12 cellular contexts compared by ENCODE assay signal in the genomic region with DNA sequence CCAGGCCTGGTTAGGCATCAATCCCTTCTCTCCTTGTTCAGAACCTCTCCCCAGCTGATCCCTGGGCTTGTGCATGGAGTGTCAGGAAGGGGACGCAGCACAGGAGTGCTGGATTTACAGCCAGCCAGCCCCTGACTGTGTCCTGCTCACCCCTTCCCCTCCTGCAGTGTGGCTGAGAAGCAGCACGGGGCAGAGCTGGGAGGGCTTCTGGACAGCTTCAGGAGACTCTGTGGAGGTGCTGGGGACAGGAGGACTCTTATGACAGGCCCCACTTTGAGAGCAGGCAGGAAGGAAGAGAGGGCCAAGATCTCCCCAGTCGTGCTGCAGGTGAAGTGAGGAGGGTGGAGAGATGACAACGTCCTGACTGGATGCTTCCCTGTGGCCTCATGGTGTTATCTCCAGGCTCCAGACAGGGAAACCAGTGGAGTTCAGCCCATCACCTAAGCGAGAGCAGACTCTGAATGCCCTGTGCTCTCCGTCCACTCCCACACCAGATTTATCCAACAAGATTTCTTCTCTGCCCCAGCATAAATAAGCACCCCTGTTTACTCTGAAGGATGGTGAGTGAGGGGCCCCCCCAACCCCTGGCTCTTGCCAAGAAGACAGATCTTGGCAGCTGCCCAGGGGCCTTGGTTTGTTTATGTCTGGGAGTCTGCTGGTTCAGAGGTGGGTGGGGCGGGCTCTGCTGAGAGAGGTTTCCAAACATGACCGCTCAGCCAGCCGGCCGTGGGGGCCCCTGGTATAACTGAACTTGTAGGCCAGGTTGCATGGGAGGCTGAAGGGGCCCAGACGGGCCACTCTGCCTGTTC. TPM values are rescaled to one million over a fixed set of nuclear protein-coding genes. Genes with fewer than 3 reads are reported as not detected.
A peak's percentile ranks its signal among the peaks of the same experiment; 100 is the strongest.
DNase-seq lines count a peak whose midpoint lies in the region; ATAC-seq and TF ChIP-seq lines count a peak whose summit lies in the region.
"Had no signal": no experiment of that assay in that cellular context is flagged by ENCODE, and none has a peak within 500 bp of the region (broad histone marks: within the 10 kb centered on the region; RNA-seq: fewer than 3 reads in every experiment).

No MANE protein-coding gene starts in this region.

- H3K9me3 Mint-ChIP-seq in natural killer cell treated with Interleukin-12 subunit alpha and Interleukin-12 subunit beta and Interleukin-15 and Interleukin-18, amount 100 ng/mL, for 72 hours = no peaks in the 10 kb centered on the region
- H3K9me3 Mint-ChIP-seq in natural killer cell (no peaks in the 10 kb centered on the region), nephron progenitor cell (no peaks in the 10 kb centered on the region)
- no peaks in the 10 kb centered on the region for H3K9me3 Mint-ChIP-seq in activated T-helper 2 cell treated with anti-CD3 and anti-CD28 coated beads, Interferon-gamma antibody, Interleukin-2, Interleukin-4, amounts not matched to agents 10 μg/mL and 5 μg/mL and 100 μg/mL, durations not matched to agents 14 hours and 24 hours and 36 hours
- H3K9me3 Mint-ChIP-seq in CD4-positive, alpha-beta memory T cell = no peaks in the 10 kb centered on the region
- H3K9me3 Mint-ChIP-seq: stimulated activated naive CD8-positive, alpha-beta T cell treated with anti-CD3 and anti-CD28 coated beads, Interleukin-15, Interleukin-2, amounts not matched to agents 100 ng/mL and 50 ng/mL, for 24 hours had no signal

- no peaks in the 10 kb centered on the region for H3K36me3 ChIP-seq in esophagus muscularis mucosa
- H3K36me3 ChIP-seq in CD4-positive, alpha-beta memory T cell (ENCODE audit: insufficient read depth, low read length) = no peaks in the 10 kb centered on the region

- TF ChIP-seq CTCF in natural killer cell (IDR thresholded peaks at IDR 0.05) = no peak
- no peak for TF ChIP-seq CTCF in esophagus muscularis mucosa (IDR thresholded peaks at IDR 0.05)
- no peak for TF ChIP-seq CTCF in nephron progenitor cell (IDR thresholded peaks at IDR 0.05)

- ATAC-seq in natural killer cell treated with Interleukin-12 subunit alpha and Interleukin-12 subunit beta and Interleukin-15 and Interleukin-18, amount 100 ng/mL, for 72 hours = peak in 1 of 2 donors; percentile 19
- no peak for ATAC-seq in natural killer cell

- no peaks in the 10 kb centered on the region for H3K36me3 Mint-ChIP-seq in natural killer cell treated with Interleukin-12 subunit alpha and Interleukin-12 subunit beta and Interleukin-15 and Interleukin-18, amount 100 ng/mL, for 72 hours
- no peaks in the 10 kb centered on the region for H3K36me3 Mint-ChIP-seq in natural killer cell
- no peaks in the 10 kb centered on the region for H3K36me3 Mint-ChIP-seq in nephron progenitor cell (ENCODE audit: low read depth)
- H3K36me3 Mint-ChIP-seq in activated T-helper 2 cell treated with anti-CD3 and anti-CD28 coated beads, Interferon-gamma antibody, Interleukin-2, Interleukin-4, amounts not matched to agents 10 μg/mL and 5 μg/mL and 100 μg/mL, durations not matched to agents 14 hours and 24 hours and 36 hours (ENCODE audit: low read depth) = no peaks in the 10 kb centered on the region
- H3K36me3 Mint-ChIP-seq in CD4-positive, alpha-beta memory T cell = no peaks in the 10 kb centered on the region

- no peaks in the 10 kb centered on the region for H3K27me3 ChIP-seq in esophagus muscularis mucosa
- H3K27me3 ChIP-seq in CD4-positive, alpha-beta memory T cell (ENCODE audit: insufficient read depth, low read length) = no peaks in the 10 kb centered on the region

- TF ChIP-seq POLR2A in esophagus muscularis mucosa (IDR thresholded peaks at IDR 0.05; ENCODE audit: low read depth) = no peak

- H3K4me1 Mint-ChIP-seq in natural killer cell treated with Interleukin-12 subunit alpha and Interleukin-12 subunit beta and Interleukin-15 and Interleukin-18, amount 100 ng/mL, for 72 hours (ENCODE audit: low read depth in 2 of 2) = peaks cover 0 to 8% of the 10 kb centered on the region in 2 donors
- H3K4me1 Mint-ChIP-seq in natural killer cell = no peaks in the 10 kb centered on the region
- H3K4me1 Mint-ChIP-seq in nephron progenitor cell = peaks cover 62% of the 10 kb centered on the region
- H3K4me1 Mint-ChIP-seq in activated T-helper 2 cell treated with anti-CD3 and anti-CD28 coated beads, Interferon-gamma antibody, Interleukin-2, Interleukin-4, amounts not matched to agents 10 μg/mL and 5 μg/mL and 100 μg/mL, durations not matched to agents 14 hours and 24 hours and 36 hours (ENCODE audit: low read depth) = peaks cover 18% of the 10 kb centered on the region
- H3K4me1 Mint-ChIP-seq in CD4-positive, alpha-beta memory T cell = no peaks in the 10 kb centered on the region
- H3K4me1 Mint-ChIP-seq: B cell had no signal

- no peak overlapping the region for H3K4me3 ChIP-seq in esophagus muscularis mucosa
- no peak overlapping the region for H3K4me3 ChIP-seq in CD4-positive, alpha-beta memory T cell (ENCODE audit: low read length in 2 of 2)

- intact Hi-C loops in natural killer cell (cut with micrococcal nuclease) (loop anchor here (10.0 kb wide), 1 partner anchor 184 kb away; no protein-coding TSS in a partner anchor), esophagus muscularis mucosa (cut with DNase I) (no loop called here)
- intact Hi-C loops in activated T-helper 2 cell treated with anti-CD3 and anti-CD28 coated beads, Interferon-gamma antibody, Interleukin-2, Interleukin-4, amounts not matched to agents 10 μg/mL and 5 μg/mL and 100 μg/mL, durations not matched to agents 14 hours and 24 hours and 36 hours (cut with micrococcal nuclease) = no loop called here
- intact Hi-C loops in CD4-positive, alpha-beta memory T cell (cut with micrococcal nuclease) = no loop called here

- no peaks in the 10 kb centered on the region for H3K9me3 ChIP-seq in esophagus muscularis mucosa
- H3K9me3 ChIP-seq in CD4-positive, alpha-beta memory T cell (ENCODE audit: control insufficient read depth in 1 of 2, low read length in 2 of 2) = no peaks in the 10 kb centered on the region

- peak; percentile 54 for DNase-seq in natural killer cell treated with Interleukin-12 subunit alpha and Interleukin-12 subunit beta and Interleukin-15 and Interleukin-18, amount 100 ng/mL, for 72 hours (ENCODE audit: low spot score)
- no peak for DNase-seq in natural killer cell
- no peak for DNase-seq in esophagus muscularis mucosa (ENCODE audit: extremely low spot score)
- no peak for DNase-seq in nephron progenitor cell
- no peak for DNase-seq in activated T-helper 2 cell treated with anti-CD3 and anti-CD28 coated beads, Interferon-gamma antibody, Interleukin-2, Interleukin-4, amounts not matched to agents 10 μg/mL and 5 μg/mL and 100 μg/mL, durations not matched to agents 14 hours and 24 hours and 36 hours (ENCODE audit: low spot score)
- no peak for DNase-seq in activated CD8-positive, alpha-beta memory T cell treated with anti-CD3 and anti-CD28 coated beads, Interleukin-2, amount 50 U/mL, for 4 hours
- no peak for DNase-seq in activated gamma-delta T cell treated with Interleukin-2 at 50 U/mL for 16 hours
- no peak for DNase-seq in CD4-positive, alpha-beta memory T cell
- DNase-seq: SIG-M5 had no signal

- H3K27ac Mint-ChIP-seq in natural killer cell treated with Interleukin-12 subunit alpha and Interleukin-12 subunit beta and Interleukin-15 and Interleukin-18, amount 100 ng/mL, for 72 hours = no peak overlapping the region
- H3K27ac Mint-ChIP-seq in natural killer cell (no peak overlapping the region), nephron progenitor cell (peak overlapping the region; percentile 50)
- H3K27ac Mint-ChIP-seq in activated T-helper 2 cell treated with anti-CD3 and anti-CD28 coated beads, Interferon-gamma antibody, Interleukin-2, Interleukin-4, amounts not matched to agents 10 μg/mL and 5 μg/mL and 100 μg/mL, durations not matched to agents 14 hours and 24 hours and 36 hours = no peak overlapping the region
- peak overlapping the region in 2 of 7 donors; percentile 22 to 25 for H3K27ac Mint-ChIP-seq in CD4-positive, alpha-beta memory T cell
- H3K27ac Mint-ChIP-seq: B cell; stimulated activated naive CD8-positive, alpha-beta T cell treated with anti-CD3 and anti-CD28 coated beads, Interleukin-15, Interleukin-2, amounts not matched to agents 100 ng/mL and 50 ng/mL, for 24 hours had no signal

- peaks cover 28 to 62% (median 61%) of the 10 kb centered on the region in 4 donors for H3K4me1 ChIP-seq in esophagus muscularis mucosa
- no peaks in the 10 kb centered on the region for H3K4me1 ChIP-seq in CD4-positive, alpha-beta memory T cell (ENCODE audit: insufficient read depth, low read length)

- CTCF ChIA-PET in CD4-positive, alpha-beta memory T cell (lab: Charles Lee; ENCODE audit: partially characterized antibody) = no interaction called here

- 64% methylated on average over 4 of the region's 11 CpGs for WGBS in esophagus muscularis mucosa

- POLR2A ChIA-PET in CD4-positive, alpha-beta memory T cell (lab: Charles Lee; ENCODE audit: partially characterized antibody) = no interaction called here

- no peak overlapping the region for H3K4me3 Mint-ChIP-seq in natural killer cell treated with Interleukin-12 subunit alpha and Interleukin-12 subunit beta and Interleukin-15 and Interleukin-18, amount 100 ng/mL, for 72 hours
- H3K4me3 Mint-ChIP-seq in natural killer cell (no peak overlapping the region), nephron progenitor cell (no peak overlapping the region)
- no peak overlapping the region for H3K4me3 Mint-ChIP-seq in activated T-helper 2 cell treated with anti-CD3 and anti-CD28 coated beads, Interferon-gamma antibody, Interleukin-2, Interleukin-4, amounts not matched to agents 10 μg/mL and 5 μg/mL and 100 μg/mL, durations not matched to agents 14 hours and 24 hours and 36 hours (ENCODE audit: low read depth)
- no peak overlapping the region for H3K4me3 Mint-ChIP-seq in CD4-positive, alpha-beta memory T cell
- H3K4me3 Mint-ChIP-seq: B cell; stimulated activated naive CD8-positive, alpha-beta T cell treated with anti-CD3 and anti-CD28 coated beads, Interleukin-15, Interleukin-2, amounts not matched to agents 100 ng/mL and 50 ng/mL, for 24 hours had no signal

- TF ChIP-seq EP300 in esophagus muscularis mucosa (IDR thresholded peaks at IDR 0.05) = no peak

- peak overlapping the region; percentile 28 to 65 (median 58) for H3K27ac ChIP-seq in esophagus muscularis mucosa (replicated peaks in 1 of 4)
- H3K27ac ChIP-seq in CD4-positive, alpha-beta memory T cell (ENCODE audit: low read depth, low read length) = no peak overlapping the region
- H3K27ac ChIP-seq: HL-60 had no signal

- no peaks in the 10 kb centered on the region for H3K27me3 Mint-ChIP-seq in natural killer cell treated with Interleukin-12 subunit alpha and Interleukin-12 subunit beta and Interleukin-15 and Interleukin-18, amount 100 ng/mL, for 72 hours
- H3K27me3 Mint-ChIP-seq in natural killer cell (ENCODE audit: low read depth in 2 of 2) (peaks cover 6 to 8% of the 10 kb centered on the region in 2 donors), nephron progenitor cell (ENCODE audit: low read depth, poor library complexity) (no peaks in the 10 kb centered on the region)
- H3K27me3 Mint-ChIP-seq in activated T-helper 2 cell treated with anti-CD3 and anti-CD28 coated beads, Interferon-gamma antibody, Interleukin-2, Interleukin-4, amounts not matched to agents 10 μg/mL and 5 μg/mL and 100 μg/mL, durations not matched to agents 14 hours and 24 hours and 36 hours (ENCODE audit: low read depth) = no peaks in the 10 kb centered on the region
- H3K27me3 Mint-ChIP-seq in CD4-positive, alpha-beta memory T cell = no peaks in the 10 kb centered on the region
- H3K27me3 Mint-ChIP-seq: B cell; stimulated activated naive CD8-positive, alpha-beta T cell treated with anti-CD3 and anti-CD28 coated beads, Interleukin-15, Interleukin-2, amounts not matched to agents 100 ng/mL and 50 ng/mL, for 24 hours had no signal

RNA-seq across cellular contexts. Expression of a gene that starts 21.3 kb away (rescaled TPM):
- 10 to 100 TPM; 24.0 to 28.8 TPM for total RNA-seq in natural killer cell treated with Interleukin-12 subunit alpha and Interleukin-12 subunit beta and Interleukin-15 and Interleukin-18, amount 100 ng/mL, for 72 hours
- total RNA-seq in natural killer cell (1 to 10 TPM in 2 of 3 donors, under 1 TPM in 1; 0.93 to 1.5 (median 1.1) TPM), esophagus muscularis mucosa (1 to 10 TPM; 4.1 to 8.2 (median 5.9) TPM)
- total RNA-seq in activated T-helper 2 cell treated with anti-CD3 and anti-CD28 coated beads, Interferon-gamma antibody, Interleukin-2, Interleukin-4, amounts not matched to agents 10 μg/mL and 5 μg/mL and 100 μg/mL, durations not matched to agents 14 hours and 24 hours and 36 hours = 13.4 and 14.0 TPM in 2 replicates
- total RNA-seq in CD4-positive, alpha-beta memory T cell = 1 to 10 TPM in 1 of 2 experiments, under 1 TPM in 1; 0.90 to 1.2 TPM
- under 1 TPM; 0.27 to 0.62 TPM for polyA plus RNA-seq in CD4-positive, alpha-beta memory T cell

RNA-seq across cellular contexts. Expression of a gene that starts 37.5 kb away (rescaled TPM):
- 10 to 100 TPM; 15.8 to 31.6 TPM for total RNA-seq in natural killer cell treated with Interleukin-12 subunit alpha and Interleukin-12 subunit beta and Interleukin-15 and Interleukin-18, amount 100 ng/mL, for 72 hours
- total RNA-seq in natural killer cell = 10 to 100 TPM in 2 of 3 donors, 1 to 10 TPM in 1; 9.9 to 17.5 (median 14.9) TPM
- total RNA-seq in esophagus muscularis mucosa = 10 to 100 TPM; 12.0 to 16.1 (median 13.9) TPM
- 27.3 and 28.6 TPM in 2 replicates for total RNA-seq in activated T-helper 2 cell treated with anti-CD3 and anti-CD28 coated beads, Interferon-gamma antibody, Interleukin-2, Interleukin-4, amounts not matched to agents 10 μg/mL and 5 μg/mL and 100 μg/mL, durations not matched to agents 14 hours and 24 hours and 36 hours
- 10 to 100 TPM; 16.4 to 16.6 TPM for total RNA-seq in CD4-positive, alpha-beta memory T cell
- 1 to 10 TPM; 5.3 to 8.8 TPM for polyA plus RNA-seq in CD4-positive, alpha-beta memory T cell
